Comparison of ENCODE assay signal across 9 cellular contexts in genomic region chr14:67411820-67412421, GRCh38. TPM values are rescaled to one million over a fixed set of nuclear protein-coding genes. Genes with fewer than 3 reads are reported as not detected.
DNase-seq lines count a peak whose midpoint lies in the region; ATAC-seq and TF ChIP-seq lines count a peak whose summit lies in the region.
"Had no signal": no experiment of that assay in that cellular context is flagged by ENCODE, and none has a peak within 500 bp of the region (broad histone marks: within the 10 kb centered on the region; RNA-seq: fewer than 3 reads in every experiment).

A gene with protein sequence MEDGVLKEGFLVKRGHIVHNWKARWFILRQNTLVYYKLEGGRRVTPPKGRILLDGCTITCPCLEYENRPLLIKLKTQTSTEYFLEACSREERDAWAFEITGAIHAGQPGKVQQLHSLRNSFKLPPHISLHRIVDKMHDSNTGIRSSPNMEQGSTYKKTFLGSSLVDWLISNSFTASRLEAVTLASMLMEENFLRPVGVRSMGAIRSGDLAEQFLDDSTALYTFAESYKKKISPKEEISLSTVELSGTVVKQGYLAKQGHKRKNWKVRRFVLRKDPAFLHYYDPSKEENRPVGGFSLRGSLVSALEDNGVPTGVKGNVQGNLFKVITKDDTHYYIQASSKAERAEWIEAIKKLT (minus strand): TSS chr14:67412165. CDS start chr14:67412059, 106 bp downstream.

- H3K9me3 ChIP-seq in ovary (no peaks in the 10 kb centered on the region), aorta (ENCODE audit: control insufficient read depth, low read length) (no peaks in the 10 kb centered on the region)

- peak; percentile 49 for ATAC-seq in aorta (ENCODE audit: low FRiP score)
- no peak for ATAC-seq in GM18511 (IDR thresholded peaks at IDR 0.05; ENCODE audit: unreplicated experiment)

- H3K4me3 ChIP-seq in epithelial cell of esophagus (ENCODE audit: low read length) (peak within 1 kb of the TSS; percentile 64), ovary (peak within 1 kb of the TSS; percentile 9), aorta (ENCODE audit: low read length in 2 of 2) (peak within 1 kb of the TSS in 1 of 2 donors; percentile 35)

- no peaks in the 10 kb centered on the region for H3K27me3 ChIP-seq in ovary
- H3K27me3 ChIP-seq in aorta (ENCODE audit: control insufficient read depth in 1 of 2, insufficient read depth in 2 of 2, low read length in 1 of 2), result no peaks in the 10 kb centered on the region

- intact Hi-C loops in ovary (cut with DNase I), result no loop called here
- intact Hi-C loops in aorta (cut with DNase I), result no loop called here

- peak; percentile 51 for DNase-seq in DMS 273 (lab: John Stamatoyannopoulos, UW; ENCODE audit: unreplicated experiment)
- no peak for DNase-seq in DMS 273 treated with DMSO at 0.1 percent for 48 hours (lab: John Stamatoyannopoulos, UW)
- peak; percentile 49 to 65 for DNase-seq in activated CD4-positive, alpha-beta T cell treated with anti-CD3 and anti-CD28 coated beads, Interleukin-2, amount 50 U/mL, for 48 hours
- DNase-seq in epithelial cell of esophagus (ENCODE audit: low read depth), result peak; percentile 90
- peak in 2 of 5 donors; percentile 27 to 46 for DNase-seq in ovary
- DNase-seq in aorta, result peak; percentile 72 to 81
- no peak for DNase-seq in ecto neural progenitor cell (ENCODE audit: low spot score)

- TF ChIP-seq CTCF in epithelial cell of esophagus (IDR thresholded peaks at IDR 0.05; ENCODE audit: insufficient read depth, low read depth, low read length, missing control alignments) (no peak), ovary (IDR thresholded peaks at IDR 0.05) (no peak)

- TF ChIP-seq POLR2A in ovary (IDR thresholded peaks at IDR 0.05), result no peak

- no peak within 1 kb of the TSS for H3K27ac ChIP-seq in ovary
- no peak within 1 kb of the TSS for H3K27ac ChIP-seq in aorta (ENCODE audit: low read depth in 1 of 2, low read length in 2 of 2)
- H3K27ac ChIP-seq: 22Rv1 had no signal

- no peaks in the 10 kb centered on the region for H3K36me3 ChIP-seq in ovary
- no peaks in the 10 kb centered on the region for H3K36me3 ChIP-seq in aorta (ENCODE audit: control insufficient read depth in 1 of 2, insufficient read depth in 2 of 2, low read length in 1 of 2)

- WGBS in ovary, 3 donors, result 2 to 5% (median 3%) methylated on average over 56 to 63 of the region's 63 CpGs
- WGBS in aorta, 2 donors, result 3 to 4% methylated on average over 43 to 63 of the region's 63 CpGs

- H3K4me1 ChIP-seq in ovary (ENCODE audit: insufficient read depth), result peaks cover 3% of the 10 kb centered on the region
- no peaks in the 10 kb centered on the region for H3K4me1 ChIP-seq in aorta (ENCODE audit: control insufficient read depth in 1 of 2, insufficient read depth in 2 of 2, low read length in 2 of 2)

- no peak for TF ChIP-seq EP300 in ovary (IDR thresholded peaks at IDR 0.05)

RNA-seq across cellular contexts. Expression of the gene that starts here (rescaled TPM):
- total RNA-seq in ovary, result 1 to 10 TPM in 3 of 7 donors, under 1 TPM in 2, not detected in 2; 0.43 to 2.8 (median 1.9) TPM
- 100 to 1,000 TPM in 1 of 2 donors, 1 to 10 TPM in 1; 1.9 to 130 TPM for polyA plus RNA-seq in ovary
- 1 to 10 TPM; 1.3 to 1.9 TPM for total RNA-seq in aorta
- polyA plus RNA-seq in aorta, result 1 to 10 TPM in 1 of 2 donors, under 1 TPM in 1; 0.87 to 5.3 TPM

Comparison
In these comparisons a context has a peak if more than half of its experiments do, and no peak if none do; other contexts are left out.
1. DNase-seq: peak in DMS 273 (single experiment), activated CD4-positive, alpha-beta T cell treated with anti-CD3 and anti-CD28 coated beads, Interleukin-2, amount 50 U/mL, for 48 hours (2 of 2), epithelial cell of esophagus (single experiment) and aorta (2 of 2); none in DMS 273 treated with DMSO at 0.1 percent for 48 hours (single experiment) and ecto neural progenitor cell (single experiment).